ENCODE assay signal across 16 cellular contexts in genomic region chr4:55582773-55583172, GRCh38. TPM values are rescaled to one million over a fixed set of nuclear protein-coding genes. Genes with fewer than 3 reads are reported as not detected.
"Had no signal": no experiment of that assay in that cellular context is flagged by ENCODE, and none has a peak within 500 bp of the region (broad histone marks: within the 10 kb centered on the region; RNA-seq: fewer than 3 reads in every experiment).

No MANE protein-coding gene starts in this region.

RNA-seq across cellular contexts. Expression of gene PDCL2, which starts 9.3 kb away (rescaled TPM):
- total RNA-seq: activated CD4-positive, alpha-beta memory T cell treated with anti-CD3 and anti-CD28 coated beads, Interleukin-2, amount 10 ng/mL, durations not matched to agents 7 days and 5 days; activated CD4-positive, alpha-beta T cell treated with anti-CD3 and anti-CD28 coated beads for 36 hours; activated CD4-positive, alpha-beta T cell treated with anti-CD3 and anti-CD28 coated beads, Interleukin-2, amount 10 ng/mL, durations not matched to agents 7 days and 5 days; activated CD8-positive, alpha-beta memory T cell treated with anti-CD3 and anti-CD28 coated beads, Interleukin-2, amount 10 ng/mL, durations not matched to agents 7 days and 5 days; activated CD8-positive, alpha-beta T cell treated with anti-CD3 and anti-CD28 coated beads, Interleukin-2, amount 10 ng/mL, durations not matched to agents 7 days and 5 days; activated naive CD8-positive, alpha-beta T cell treated with anti-CD3 and anti-CD28 coated beads, Interleukin-2, amount 10 ng/mL, durations not matched to agents 7 days and 5 days; activated T-helper 2 cell treated with anti-CD3 and anti-CD28 coated beads, Interferon-gamma antibody, Interleukin-2, Interleukin-4, amounts not matched to agents 10 μg/mL and 5 μg/mL and 100 μg/mL, durations not matched to agents 14 hours and 24 hours and 36 hours; ascending aorta; bronchial epithelial cell; cardiac muscle cell; chondrocyte; T-helper 1 cell treated with Interleukin-12 subunit alpha and Interleukin-12 subunit beta and Interleukin-4 antibody, amounts not matched to agents 30 ng/mL and 1 ng/mL, for 36 hours; T-helper 17 cell; T-helper 2 cell treated with Interferon-gamma antibody and Interleukin-4, amounts not matched to agents 100 ng/mL and 5 ng/mL, for 36 hours; WTC11 had no signal
- polyA plus RNA-seq: adipose tissue, cardiac muscle cell had no signal

RNA-seq across cellular contexts. Expression of gene NMU, which starts 53.3 kb away (rescaled TPM):
- total RNA-seq: activated CD8-positive, alpha-beta memory T cell treated with anti-CD3 and anti-CD28 coated beads, Interleukin-2, amount 10 ng/mL, durations not matched to agents 7 days and 5 days; activated CD8-positive, alpha-beta T cell treated with anti-CD3 and anti-CD28 coated beads, Interleukin-2, amount 10 ng/mL, durations not matched to agents 7 days and 5 days; activated naive CD8-positive, alpha-beta T cell treated with anti-CD3 and anti-CD28 coated beads, Interleukin-2, amount 10 ng/mL, durations not matched to agents 7 days and 5 days; activated T-helper 2 cell treated with anti-CD3 and anti-CD28 coated beads, Interferon-gamma antibody, Interleukin-2, Interleukin-4, amounts not matched to agents 10 μg/mL and 5 μg/mL and 100 μg/mL, durations not matched to agents 14 hours and 24 hours and 36 hours; ascending aorta; T-helper 1 cell treated with Interleukin-12 subunit alpha and Interleukin-12 subunit beta and Interleukin-4 antibody, amounts not matched to agents 30 ng/mL and 1 ng/mL, for 36 hours; T-helper 17 cell; T-helper 2 cell treated with Interferon-gamma antibody and Interleukin-4, amounts not matched to agents 100 ng/mL and 5 ng/mL, for 36 hours had no signal
